Comparison of ENCODE assay signal across 13 cellular contexts in the genomic region with DNA sequence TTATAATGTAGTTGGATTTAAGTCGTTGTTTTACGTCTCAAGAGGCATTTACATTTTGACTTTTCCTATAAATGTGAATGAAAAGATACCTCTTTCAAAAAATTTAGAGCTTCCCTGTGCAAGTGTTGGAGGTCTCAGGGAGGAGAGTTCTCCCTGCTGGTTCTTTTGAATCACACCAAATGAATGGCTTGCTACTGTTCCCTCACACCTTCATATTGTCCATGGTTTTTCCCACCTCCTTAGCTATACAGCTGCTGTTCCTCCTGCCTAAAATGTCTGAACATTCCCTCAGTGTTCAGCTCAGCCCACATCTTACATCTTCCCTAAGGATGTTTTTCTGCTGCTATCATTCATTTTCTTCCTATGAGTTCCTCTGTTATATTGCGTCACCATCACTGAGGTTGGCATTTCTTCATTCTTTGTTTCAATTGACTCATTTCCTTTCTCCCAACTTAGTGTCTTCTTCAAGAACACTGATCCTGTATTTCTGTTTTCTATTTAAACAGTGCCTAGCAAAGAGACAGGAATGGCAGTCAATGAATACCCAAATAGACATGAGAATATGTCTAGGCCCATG. TPM values are rescaled to one million over a fixed set of nuclear protein-coding genes. Genes with fewer than 3 reads are reported as not detected.
A peak's percentile ranks its signal among the peaks of the same experiment; 100 is the strongest.
DNase-seq lines count a peak whose midpoint lies in the region; ATAC-seq, FAIRE-seq and TF ChIP-seq lines count a peak whose summit lies in the region.
"Had no signal": no experiment of that assay in that cellular context is flagged by ENCODE, and none has a peak within 500 bp of the region (broad histone marks: within the 10 kb centered on the region; RNA-seq: fewer than 3 reads in every experiment).

No MANE protein-coding gene starts in this region.

- H3K4me3 ChIP-seq in keratinocyte (ENCODE audit: control insufficient read depth in 2 of 3, extremely low read depth in 1 of 3, insufficient read depth in 2 of 3, low read depth in 1 of 3, low read length in 3 of 3) = no peak overlapping the region
- no peak overlapping the region for H3K4me3 ChIP-seq in ovary
- H3K4me3 ChIP-seq: heart left ventricle, psoas muscle, SJCRH30 had no signal

- intact Hi-C loops in ovary (cut with DNase I) = loop anchor here in 1 of 4 donors (5.0 kb wide), 1 partner anchor 1172 kb away; no protein-coding TSS in a partner anchor

- FAIRE-seq in keratinocyte (lab: Jason Lieb, UNC) = peak; percentile 89

- no peaks in the 10 kb centered on the region for H3K79me2 ChIP-seq in keratinocyte (ENCODE audit: control insufficient read depth, insufficient read depth, low read length)

- dilution Hi-C loops in keratinocyte (cut with MboI; ENCODE audit: extremely low pct_ligation_motif_present, low sequenced_read_pairs) = no loop called here

- peak overlapping the region; percentile 21 for H3K27ac ChIP-seq in keratinocyte (ENCODE audit: control insufficient read depth, insufficient read depth, low read length)
- no peak overlapping the region for H3K27ac ChIP-seq in ovary
- H3K27ac ChIP-seq: heart left ventricle, KMS-11, psoas muscle, SJCRH30 had no signal

- TF ChIP-seq CTCF in keratinocyte (optimal IDR thresholded peaks at IDR 0.05 in 1 of 3, IDR thresholded peaks at IDR 0.05 in 1 of 3, conservative IDR thresholded peaks at IDR 0.05 in 1 of 3; ENCODE audit: extremely low read depth in 1 of 3, insufficient read depth in 2 of 3, low read length in 3 of 3) (no peak), ovary (IDR thresholded peaks at IDR 0.05) (no peak)

- CTCF ChIA-PET in activated CD4-positive, alpha-beta memory T cell treated with anti-CD3 and anti-CD28 coated beads, Interleukin-2, amount 10 ng/mL, durations not matched to agents 7 days and 5 days (lab: Charles Lee) = no interaction called here

- ATAC-seq in HG03442 (IDR thresholded peaks at IDR 0.05; ENCODE audit: unreplicated experiment) = no peak
- ATAC-seq in GM18873 (IDR thresholded peaks at IDR 0.05; ENCODE audit: low FRiP score, unreplicated experiment) = no peak
- ATAC-seq: heart left ventricle, psoas muscle had no signal

- WGBS in ovary, 3 donors = 87 to 93% (median 93%) methylated on average over 3 of the region's 3 CpGs

- no peak overlapping the region for H3K4me3 Mint-ChIP-seq in activated CD4-positive, alpha-beta memory T cell treated with anti-CD3 and anti-CD28 coated beads, Interleukin-2, amount 10 ng/mL, durations not matched to agents 7 days and 5 days

- H3K27me3 Mint-ChIP-seq in activated CD4-positive, alpha-beta memory T cell treated with anti-CD3 and anti-CD28 coated beads, Interleukin-2, amount 10 ng/mL, durations not matched to agents 7 days and 5 days = no peaks in the 10 kb centered on the region

- no peaks in the 10 kb centered on the region for H4K20me1 ChIP-seq in keratinocyte (ENCODE audit: control insufficient read depth, extremely low read depth, insufficient read depth, low read length)

- DNase-seq in AG20443 (ENCODE audit: low spot score) (peak; percentile 82), HS-27A (ENCODE audit: low read depth) (peak; percentile 47), keratinocyte (ENCODE audit: low read depth, low spot score) (peak; percentile 17), ovary (no peak), NCI-H748 treated with DMSO at 0.1 percent for 48 hours (lab: John Stamatoyannopoulos, UW) (no peak)
- DNase-seq in activated CD4-positive, alpha-beta memory T cell treated with anti-CD3 and anti-CD28 coated beads, Interleukin-2, amount 10 ng/mL, durations not matched to agents 7 days and 5 days = no peak
- DNase-seq: heart left ventricle, psoas muscle, SJCRH30 had no signal

- H3K9ac ChIP-seq in keratinocyte (ENCODE audit: control insufficient read depth, extremely low read depth, insufficient read depth, low read length) = no peak overlapping the region
- H3K9ac ChIP-seq: KMS-11 had no signal

- H3K9me3 Mint-ChIP-seq in activated CD4-positive, alpha-beta memory T cell treated with anti-CD3 and anti-CD28 coated beads, Interleukin-2, amount 10 ng/mL, durations not matched to agents 7 days and 5 days = no peaks in the 10 kb centered on the region
- H3K9me3 Mint-ChIP-seq: activated T-helper 2 cell treated with anti-CD3 and anti-CD28 coated beads, Interferon-gamma antibody, Interleukin-2, Interleukin-4, amounts not matched to agents 10 μg/mL and 5 μg/mL and 100 μg/mL, durations not matched to agents 14 hours and 24 hours and 36 hours had no signal

- no peaks in the 10 kb centered on the region for H3K9me1 ChIP-seq in keratinocyte (ENCODE audit: control insufficient read depth, extremely low read depth, insufficient read depth, low read length)

- H3K4me1 Mint-ChIP-seq in activated CD4-positive, alpha-beta memory T cell treated with anti-CD3 and anti-CD28 coated beads, Interleukin-2, amount 10 ng/mL, durations not matched to agents 7 days and 5 days = peaks cover 15% of the 10 kb centered on the region

- peak overlapping the region; percentile 35 for H3K4me2 ChIP-seq in keratinocyte (ENCODE audit: control insufficient read depth, extremely low read depth, insufficient read depth, low read depth, low read length)
- H3K4me2 ChIP-seq: KMS-11 had no signal

- peaks cover 17% of the 10 kb centered on the region for H3K4me1 ChIP-seq in keratinocyte (ENCODE audit: control insufficient read depth, extremely low read depth, insufficient read depth, low read length)
- H3K4me1 ChIP-seq in ovary (ENCODE audit: insufficient read depth) = no peaks in the 10 kb centered on the region
- H3K4me1 ChIP-seq: psoas muscle, SJCRH30 had no signal

- POLR2A ChIA-PET in activated CD4-positive, alpha-beta memory T cell treated with anti-CD3 and anti-CD28 coated beads, Interleukin-2, amount 10 ng/mL, durations not matched to agents 7 days and 5 days (lab: Charles Lee) = interaction anchor here (1.5 kb wide), 1 partner anchor 45 kb away, joined by 3 read pairs; no protein-coding TSS in a partner anchor

- peaks cover 54% of the 10 kb centered on the region for H3K36me3 Mint-ChIP-seq in activated CD4-positive, alpha-beta memory T cell treated with anti-CD3 and anti-CD28 coated beads, Interleukin-2, amount 10 ng/mL, durations not matched to agents 7 days and 5 days (ENCODE audit: low read depth)

- H3K36me3 ChIP-seq in keratinocyte (ENCODE audit: control insufficient read depth in 2 of 2, extremely low read depth in 1 of 2, insufficient read depth in 2 of 2, low read length in 2 of 2) = peaks cover 0 to 3% of the 10 kb centered on the region in 2 experiments
- H3K36me3 ChIP-seq in ovary = no peaks in the 10 kb centered on the region

- no peak for TF ChIP-seq POLR2A in ovary (IDR thresholded peaks at IDR 0.05)

- H3K9me3 ChIP-seq in keratinocyte (ENCODE audit: control insufficient read depth, low read depth, low read length) (no peaks in the 10 kb centered on the region), ovary (no peaks in the 10 kb centered on the region)
- H3K9me3 ChIP-seq: heart left ventricle, psoas muscle, SJCRH30 had no signal

- no peak for TF ChIP-seq EP300 in ovary (IDR thresholded peaks at IDR 0.05)

- H2AFZ ChIP-seq in keratinocyte (ENCODE audit: control insufficient read depth, low read length) = peak overlapping the region; percentile 39

- no peaks in the 10 kb centered on the region for H3K27me3 ChIP-seq in keratinocyte (ENCODE audit: control insufficient read depth, extremely low read depth, insufficient read depth, low read length)
- no peaks in the 10 kb centered on the region for H3K27me3 ChIP-seq in ovary
- H3K27me3 ChIP-seq: heart left ventricle, SJCRH30 had no signal

- peak overlapping the region; percentile 26 for H3K27ac Mint-ChIP-seq in activated CD4-positive, alpha-beta memory T cell treated with anti-CD3 and anti-CD28 coated beads, Interleukin-2, amount 10 ng/mL, durations not matched to agents 7 days and 5 days
- H3K27ac Mint-ChIP-seq: activated T-helper 2 cell treated with anti-CD3 and anti-CD28 coated beads, Interferon-gamma antibody, Interleukin-2, Interleukin-4, amounts not matched to agents 10 μg/mL and 5 μg/mL and 100 μg/mL, durations not matched to agents 14 hours and 24 hours and 36 hours had no signal

RNA-seq across cellular contexts. Expression of gene COX7A2L, which starts 46.0 kb away (rescaled TPM):
- 100 to 1,000 TPM; 102 TPM for total RNA-seq in activated CD4-positive, alpha-beta memory T cell treated with anti-CD3 and anti-CD28 coated beads, Interleukin-2, amount 10 ng/mL, durations not matched to agents 7 days and 5 days
- polyA plus RNA-seq in keratinocyte (126 to 172 TPM (median 144 TPM) in 3 replicates), ovary (100 to 1,000 TPM; 189 to 254 TPM)
- 73.7 TPM for polyA plus RNA-seq in keratinocyte (2011; ENCODE audit: low read depth)
- polyA plus RNA-seq in keratinocyte (2011; cell fraction: cytosol; rRNA removed) = 140 and 154 TPM in 2 replicates
- polyA plus RNA-seq in keratinocyte (2011; cell fraction: nucleus; rRNA removed) = 42.5 and 62.6 TPM in 2 replicates
- polyA plus RNA-seq in keratinocyte (2012; ENCODE audit: low replicate concordance) = 101 and 194 TPM in 2 replicates
- polyA minus RNA-seq in keratinocyte = 42.9 to 56.5 TPM (median 47.7 TPM) in 3 replicates
- 45.8 TPM for polyA minus RNA-seq in keratinocyte (2011; cell fraction: cytosol; rRNA and poly(A)+ RNA removed)
- 8.3 and 14.2 TPM in 2 replicates for polyA minus RNA-seq in keratinocyte (2011; cell fraction: nucleus; rRNA and poly(A)+ RNA removed)
- 100 to 1,000 TPM; 130 to 294 (median 162) TPM for total RNA-seq in ovary

Comparison
In these comparisons a context has a peak if more than half of its experiments do, and no peak if none do; other contexts are left out.
1. DNase-seq: peak in AG20443 (single experiment), HS-27A (single experiment) and keratinocyte (single experiment); none in activated CD4-positive, alpha-beta memory T cell treated with anti-CD3 and anti-CD28 coated beads, Interleukin-2, amount 10 ng/mL, durations not matched to agents 7 days and 5 days (single experiment), ovary (0 of 5) and NCI-H748 treated with DMSO at 0.1 percent for 48 hours (single experiment).